ENCODE assay signal across 24 cellular contexts in the genomic region with DNA sequence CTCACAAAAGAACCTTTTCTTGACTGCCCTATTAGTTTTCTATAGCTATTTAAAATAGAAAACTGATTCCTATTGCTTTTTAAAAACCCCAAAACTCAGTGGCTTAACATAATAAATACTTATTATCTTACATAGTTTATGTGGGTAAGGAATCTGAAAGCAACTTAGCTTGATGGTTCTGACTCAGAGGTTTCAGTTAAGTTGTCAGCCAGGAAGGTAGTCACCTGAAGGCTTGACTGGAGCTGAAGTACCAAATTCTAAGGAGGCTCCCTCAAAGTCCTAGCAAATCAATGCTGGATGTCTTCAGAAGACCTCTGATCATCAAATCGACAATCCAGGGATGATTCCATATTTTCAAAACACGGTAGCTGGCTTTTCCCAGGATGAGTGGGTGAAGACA.
DNase-seq lines count a peak whose midpoint lies in the region; ATAC-seq, FAIRE-seq and TF ChIP-seq lines count a peak whose summit lies in the region.
"Had no signal": no experiment of that assay in that cellular context is flagged by ENCODE, and none has a peak within 500 bp of the region (broad histone marks: within the 10 kb centered on the region; RNA-seq: fewer than 3 reads in every experiment).

No MANE protein-coding gene starts in this region.

- no peak for ATAC-seq in DND-41 (ENCODE audit: insufficient read depth, low read depth)
- no peak for ATAC-seq in GM21515 (IDR thresholded peaks at IDR 0.05; ENCODE audit: unreplicated experiment)
- ATAC-seq in GM21737 (IDR thresholded peaks at IDR 0.05; ENCODE audit: unreplicated experiment), result no peak

- H3K27ac ChIP-seq in DND-41 (ENCODE audit: low read length) (peak overlapping the region; percentile 21; the same call in 1 of the 2 replicates), KMS-11 (peak overlapping the region; percentile 21; the same call in 1 of the 2 replicates), astrocyte (ENCODE audit: low read depth, low read length) (no peak overlapping the region)
- H3K27ac ChIP-seq: BLaER1 treated with 17β-estradiol and CSF1 and Interleukin-3, amounts not matched to agents 10 nM and 100 nM had no signal

- no peak for FAIRE-seq in astrocyte (lab: Jason Lieb, UNC)
- FAIRE-seq: D721Med, GM12892, H54, RCC 7860 had no signal

- no peaks in the 10 kb centered on the region for H3K36me3 Mint-ChIP-seq in astrocyte (ENCODE audit: low read depth, unreplicated experiment)

- H3K9ac ChIP-seq in DND-41 (ENCODE audit: low read depth, low read length) (no peak overlapping the region), KMS-11 (no peak overlapping the region), astrocyte (ENCODE audit: low read length) (no peak overlapping the region)
- H3K9ac ChIP-seq: BLaER1 treated with 17β-estradiol and CSF1 and Interleukin-3, amounts not matched to agents 10 nM and 100 nM; SK-N-SH had no signal

- H3K9me3 ChIP-seq in DND-41 (ENCODE audit: insufficient read depth, low read length, severe bottlenecking) (no peaks in the 10 kb centered on the region), astrocyte (ENCODE audit: insufficient read depth, low read depth, low read length) (no peaks in the 10 kb centered on the region)
- H3K9me3 ChIP-seq: BLaER1 treated with 17β-estradiol and CSF1 and Interleukin-3, amounts not matched to agents 10 nM and 100 nM; MG63; SK-N-SH had no signal

- H3K4me1 ChIP-seq in DND-41 (ENCODE audit: insufficient read depth, low read length) (peaks cover 23% of the 10 kb centered on the region), KMS-11 (ENCODE audit: low read depth, poor library complexity, severe bottlenecking) (peaks cover 15% of the 10 kb centered on the region), astrocyte (ENCODE audit: insufficient read depth, low read length) (peaks cover 6% of the 10 kb centered on the region)

- H3K36me3 ChIP-seq in DND-41 (ENCODE audit: insufficient read depth, low read length) (no peaks in the 10 kb centered on the region), KMS-11 (ENCODE audit: insufficient read depth) (no peaks in the 10 kb centered on the region), astrocyte (ENCODE audit: insufficient read depth, low read length) (no peaks in the 10 kb centered on the region)
- H3K36me3 ChIP-seq: BLaER1 treated with 17β-estradiol and CSF1 and Interleukin-3, amounts not matched to agents 10 nM and 100 nM; MG63 had no signal

- H3K4me2 ChIP-seq in DND-41 (ENCODE audit: insufficient read depth, low read length) (no peak overlapping the region), KMS-11 (peak overlapping the region; percentile 17; the same call in 1 of the 2 replicates), astrocyte (ENCODE audit: low read length) (no peak overlapping the region)
- H3K4me2 ChIP-seq: BLaER1 treated with 17β-estradiol and CSF1 and Interleukin-3, amounts not matched to agents 10 nM and 100 nM; SK-N-SH had no signal

- no peaks in the 10 kb centered on the region for H3K27me3 Mint-ChIP-seq in astrocyte (ENCODE audit: low read depth, unreplicated experiment)
- H3K27me3 Mint-ChIP-seq: CD4-positive, alpha-beta T cell had no signal

- H4K20me1 ChIP-seq in DND-41 (ENCODE audit: insufficient read depth, low read length) (no peaks in the 10 kb centered on the region), KMS-11 (ENCODE audit: insufficient read depth) (no peaks in the 10 kb centered on the region), astrocyte (ENCODE audit: insufficient read depth, low read length) (no peaks in the 10 kb centered on the region)
- H4K20me1 ChIP-seq: BLaER1 treated with 17β-estradiol and CSF1 and Interleukin-3, amounts not matched to agents 10 nM and 100 nM had no signal

- no peak overlapping the region for H3K4me3 Mint-ChIP-seq in astrocyte (ENCODE audit: unreplicated experiment)
- H3K4me3 Mint-ChIP-seq: CD4-positive, alpha-beta T cell had no signal

- H3K79me2 ChIP-seq in DND-41 (ENCODE audit: insufficient read depth, low read length), result no peaks in the 10 kb centered on the region
- H3K79me2 ChIP-seq in KMS-11 (ENCODE audit: insufficient read depth, low read depth), result no peaks in the 10 kb centered on the region
- H3K79me2 ChIP-seq in astrocyte (ENCODE audit: insufficient read depth, low read length), result no peaks in the 10 kb centered on the region

- no peak for DNase-seq in DND-41
- DNase-seq in astrocyte (ENCODE audit: low read depth), result peak; percentile 36
- DNase-seq in glomerular visceral epithelial cell (ENCODE audit: extremely low spot score), result peak; percentile 8
- DNase-seq in head of caudate nucleus, result no peak
- no peak for DNase-seq in activated gamma-delta T cell treated with Interleukin-2 at 50 U/mL for 16 hours
- DNase-seq: 8988T; CD4-positive, alpha-beta T cell; GDM1; Kasumi-1; MG63; NCI-H2029; NCI-H69; OCI-M1; SIG-M5; SK-N-SH; SW 1271 had no signal

- H3K27me3 ChIP-seq in DND-41 (ENCODE audit: insufficient read depth, low read length, poor library complexity), result no peaks in the 10 kb centered on the region
- no peaks in the 10 kb centered on the region for H3K27me3 ChIP-seq in KMS-11 (ENCODE audit: insufficient read depth, low read depth)
- no peaks in the 10 kb centered on the region for H3K27me3 ChIP-seq in astrocyte (ENCODE audit: insufficient read depth, low read length)
- H3K27me3 ChIP-seq: BLaER1 treated with 17β-estradiol and CSF1 and Interleukin-3, amounts not matched to agents 10 nM and 100 nM; MG63 had no signal

- no peaks in the 10 kb centered on the region for H3K9me3 Mint-ChIP-seq in astrocyte (ENCODE audit: unreplicated experiment)

- H3K4me3 ChIP-seq in DND-41 (ENCODE audit: low read depth in 1 of 2, low read length in 2 of 2) (no peak overlapping the region), KMS-11 (IDR thresholded peaks at IDR 0.05; ENCODE audit: insufficient read depth, low read depth, low read length) (no peak overlapping the region), astrocyte (ENCODE audit: insufficient read depth, low read depth, low read length) (no peak overlapping the region)
- H3K4me3 ChIP-seq: BLaER1 treated with 17β-estradiol and CSF1 and Interleukin-3, amounts not matched to agents 10 nM and 100 nM; MG63 had no signal

- intact Hi-C loops in head of caudate nucleus (cut with DNase I), result no loop called here

- TF ChIP-seq CTCF in DND-41 (IDR thresholded peaks at IDR 0.05; ENCODE audit: borderline replicate concordance, extremely low read depth, low read length, poor library complexity, severe bottlenecking) (no peak), KMS-11 (conservative IDR thresholded peaks at IDR 0.05; ENCODE audit: low read depth, low read length) (no peak), astrocyte (IDR thresholded peaks at IDR 0.05; ENCODE audit: insufficient read depth, low read depth, low read length) (no peak)

- H2AFZ ChIP-seq in DND-41 (ENCODE audit: low read depth, low read length), result no peak overlapping the region
- no peak overlapping the region for H2AFZ ChIP-seq in KMS-11 (ENCODE audit: low read depth)
- no peak overlapping the region for H2AFZ ChIP-seq in astrocyte (ENCODE audit: low read depth, low read length)

- no peak overlapping the region for H3K27ac Mint-ChIP-seq in astrocyte (ENCODE audit: unreplicated experiment)
- H3K27ac Mint-ChIP-seq: CD4-positive, alpha-beta T cell had no signal

- H3K4me1 Mint-ChIP-seq in astrocyte (ENCODE audit: low read depth, unreplicated experiment), result peaks cover 8% of the 10 kb centered on the region

Comparison
In these comparisons a context has a peak if more than half of its experiments do, and no peak if none do; other contexts are left out.
1. DNase-seq: peak in astrocyte (single experiment) and glomerular visceral epithelial cell (single experiment); none in DND-41 (single experiment), head of caudate nucleus (0 of 42) and activated gamma-delta T cell treated with Interleukin-2 at 50 U/mL for 16 hours (single experiment).